In the genomic region with DNA sequence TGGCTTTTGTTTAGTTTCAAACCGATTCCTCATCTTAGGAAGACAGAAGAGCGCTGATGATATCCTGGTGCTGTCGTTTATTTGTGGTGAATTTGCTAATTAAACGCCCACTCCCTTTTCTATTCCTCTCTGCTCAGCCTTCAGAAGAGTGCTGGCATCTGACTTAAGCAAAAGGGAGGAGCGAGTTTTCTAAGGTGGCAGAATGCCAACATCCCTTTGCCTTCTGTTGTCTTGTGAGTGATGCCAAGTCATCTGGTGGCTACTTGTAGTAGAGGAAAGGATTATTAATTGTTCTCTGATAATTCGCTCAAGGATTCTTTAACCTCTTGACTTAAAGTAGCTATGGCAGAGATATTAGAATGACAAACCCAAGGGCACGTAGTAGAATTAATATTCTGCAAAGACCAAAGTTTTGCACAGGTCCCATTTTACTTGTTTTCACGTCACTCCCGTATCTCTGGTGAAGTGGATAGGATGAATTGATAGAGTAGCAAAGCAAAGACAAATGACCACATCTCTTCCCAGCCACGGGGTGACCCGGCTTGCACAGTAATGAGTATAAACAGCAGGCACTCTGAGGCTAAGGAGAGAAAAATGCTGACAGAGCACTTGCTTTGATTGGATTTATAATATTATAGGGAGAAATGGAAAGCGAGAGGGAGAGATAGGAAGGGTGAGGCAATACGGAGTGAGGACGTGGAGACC, we compare ENCODE assay signal across 12 cellular contexts.
DNase-seq lines count a peak whose midpoint lies in the region; ATAC-seq and TF ChIP-seq lines count a peak whose summit lies in the region.
"Had no signal": no experiment of that assay in that cellular context is flagged by ENCODE, and none has a peak within 500 bp of the region (broad histone marks: within the 10 kb centered on the region; RNA-seq: fewer than 3 reads in every experiment).

No MANE protein-coding gene starts in this region.

- DNase-seq in DMS 273 treated with DMSO at 0.1 percent for 48 hours (lab: John Stamatoyannopoulos, UW) = peak; percentile 59
- DNase-seq in NCI-H446 (lab: John Stamatoyannopoulos, UW) = peak; percentile 10 to 63
- peak; percentile 30 for DNase-seq in choroid plexus epithelial cell (ENCODE audit: low read depth)
- DNase-seq in mucosa of descending colon = peak in 1 of 3 donors; percentile 32
- DNase-seq in NCI-H1930 (lab: John Stamatoyannopoulos, UW) = no peak
- no peak for DNase-seq in amniotic stem cell (lab: John Stamatoyannopoulos, UW)
- no peak for DNase-seq in HuH-7.5 (ENCODE audit: low spot score)
- DNase-seq: occipital lobe had no signal

- no peak for TF ChIP-seq CTCF in choroid plexus epithelial cell (conservative IDR thresholded peaks at IDR 0.05; ENCODE audit: low read depth, low read length)
- no peak for TF ChIP-seq CTCF in mucosa of descending colon (IDR thresholded peaks at IDR 0.05)

- intact Hi-C loops in mucosa of descending colon (cut with DNase I, micrococcal nuclease) = no loop called here

- H3K4me3 ChIP-seq in choroid plexus epithelial cell (ENCODE audit: low read depth, low read length) (no peak overlapping the region), mucosa of descending colon (no peak overlapping the region)
- H3K4me3 ChIP-seq: ascending aorta, esophagus muscularis mucosa had no signal

- ATAC-seq in mucosa of descending colon (peak; percentile 28), HG02885 (IDR thresholded peaks at IDR 0.05; ENCODE audit: poor library complexity, unreplicated experiment) (no peak)
- ATAC-seq: left lobe of liver had no signal

- no peaks in the 10 kb centered on the region for H3K36me3 ChIP-seq in mucosa of descending colon (ENCODE audit: low read depth)
- H3K36me3 ChIP-seq: ascending aorta, esophagus muscularis mucosa had no signal

- H3K9me3 ChIP-seq in mucosa of descending colon = no peaks in the 10 kb centered on the region
- H3K9me3 ChIP-seq: ascending aorta, esophagus muscularis mucosa had no signal

- peaks cover 3% of the 10 kb centered on the region for H3K4me1 ChIP-seq in mucosa of descending colon (ENCODE audit: low read depth)
- H3K4me1 ChIP-seq: ascending aorta, esophagus muscularis mucosa had no signal

Comparison
In these comparisons a context has a peak if more than half of its experiments do, and no peak if none do; other contexts are left out.
1. DNase-seq: peak in DMS 273 treated with DMSO at 0.1 percent for 48 hours (single experiment), NCI-H446 (2 of 2) and choroid plexus epithelial cell (single experiment); none in NCI-H1930 (0 of 2), amniotic stem cell (single experiment) and HuH-7.5 (single experiment).